ENCODE assay signal across 32 cellular contexts in genomic region chrX:10479508-10479907, GRCh38.
"Had no signal": no experiment of that assay in that cellular context is flagged by ENCODE, and none has a peak within 500 bp of the region (broad histone marks: within the 10 kb centered on the region; RNA-seq: fewer than 3 reads in every experiment).

No MANE protein-coding gene starts in this region.

- H3K9ac ChIP-seq: KMS-11 had no signal

- H3K4me3 ChIP-seq: MG63 had no signal

- H3K9me3 ChIP-seq: MG63 had no signal

- H3K27ac ChIP-seq: KMS-11 had no signal

- H3K4me2 ChIP-seq: KMS-11 had no signal

- H3K27me3 ChIP-seq: MG63 had no signal

- DNase-seq: Karpas-422, Kasumi-1, KG1, MG63, MM.1S, MV-4-11, NCI-H1048, NCI-H1092, NCI-H1092 treated with DMSO at 0.1 percent for 48 hours, NCI-H1105, NCI-H1417 treated with DMSO at 0.1 percent for 48 hours, NCI-H1436, NCI-H1436 treated with DMSO at 0.1 percent for 48 hours, NCI-H146, NCI-H1694, NCI-H1694 treated with DMSO at 0.1 percent for 48 hours, NCI-H187, NCI-H187 treated with DMSO at 0.1 percent for 48 hours, NCI-H1930, NCI-H2029, NCI-H2029 treated with DMSO at 0.1 percent for 48 hours, NCI-H2081, NCI-H2081 treated with DMSO at 0.1 percent for 48 hours, NCI-H2107, NCI-H2171, NCI-H2171 treated with DMSO at 0.1 percent for 48 hours, NCI-H2227 treated with DMSO at 0.1 percent for 48 hours, NCI-H226, NCI-H345, NCI-H446, NCI-H446 treated with DMSO at 0.1 percent for 48 hours had no signal
